In the genomic region with DNA sequence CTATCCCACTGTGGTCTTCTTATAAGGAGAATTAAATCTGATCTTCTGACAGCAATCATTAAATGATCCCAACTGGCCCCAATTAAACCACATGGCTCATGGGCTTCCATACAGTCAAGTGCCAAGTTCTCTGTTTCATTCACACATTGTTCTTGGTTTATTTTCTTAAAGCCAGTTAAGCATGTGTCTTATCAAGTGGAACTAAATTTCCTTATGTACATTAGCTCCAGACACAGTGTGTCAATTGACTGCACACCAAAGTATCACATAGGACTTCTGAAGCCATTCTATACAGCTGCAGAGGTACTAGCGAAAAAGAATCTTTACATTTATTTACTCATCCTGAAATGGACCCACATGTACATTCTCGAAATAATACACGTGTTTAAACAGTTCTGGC, we compare ENCODE assay signal across 27 cellular contexts. TPM values are rescaled to one million over a fixed set of nuclear protein-coding genes. Genes with fewer than 3 reads are reported as not detected.
DNase-seq lines count a peak whose midpoint lies in the region; ATAC-seq and TF ChIP-seq lines count a peak whose summit lies in the region.
"Had no signal": no experiment of that assay in that cellular context is flagged by ENCODE, and none has a peak within 500 bp of the region (broad histone marks: within the 10 kb centered on the region; RNA-seq: fewer than 3 reads in every experiment).

No MANE protein-coding gene starts in this region.

- H3K4me3 Mint-ChIP-seq in memory B cell = peak overlapping the region; percentile 59
- no peak overlapping the region for H3K4me3 Mint-ChIP-seq in CD8-positive, alpha-beta T cell
- H3K4me3 Mint-ChIP-seq: activated T-cell treated with anti-CD3 and anti-CD28 coated beads, Interleukin-2, amount 50 U/mL, for 4 hours; CD4-positive, alpha-beta memory T cell; nephron progenitor cell had no signal

- ATAC-seq in heart left ventricle = no peak
- ATAC-seq in left cardiac atrium = no peak
- ATAC-seq in memory B cell (ENCODE audit: low read depth) = no peak
- no peak for ATAC-seq in aorta (ENCODE audit: low FRiP score)
- ATAC-seq in CD8-positive, alpha-beta T cell = no peak
- ATAC-seq: activated T-cell treated with anti-CD3 and anti-CD28 coated beads, Interleukin-2, amount 50 U/mL, for 4 hours; lower lobe of right lung; mucosa of descending colon; upper lobe of right lung had no signal

- H3K4me3 ChIP-seq in heart left ventricle (no peak overlapping the region), OCI-LY3 (ENCODE audit: low read length) (no peak overlapping the region), aorta (ENCODE audit: low read length in 2 of 2) (no peak overlapping the region)
- no peak overlapping the region for H3K4me3 ChIP-seq in CD8-positive, alpha-beta T cell (ENCODE audit: low read depth, low read length)
- H3K4me3 ChIP-seq: HAP-1, lower lobe of right lung, mucosa of descending colon, upper lobe of right lung had no signal

- POLR2A ChIA-PET in CD8-positive, alpha-beta T cell (lab: Charles Lee) = no interaction called here

- H2AFZ ChIP-seq in OCI-LY3 (ENCODE audit: low read depth, low read length) = no peak overlapping the region

- H3K27me3 Mint-ChIP-seq in memory B cell = no peaks in the 10 kb centered on the region
- H3K27me3 Mint-ChIP-seq in CD8-positive, alpha-beta T cell (ENCODE audit: low read depth) = no peaks in the 10 kb centered on the region

- peak overlapping the region; percentile 95 for H3K27ac Mint-ChIP-seq in memory B cell
- no peak overlapping the region for H3K27ac Mint-ChIP-seq in CD8-positive, alpha-beta T cell
- H3K27ac Mint-ChIP-seq: CD4-positive, alpha-beta memory T cell; nephron progenitor cell had no signal

- DNase-seq in heart left ventricle (no peak), left cardiac atrium (no peak), memory B cell (ENCODE audit: low spot score in 2 of 2) (no peak), aorta (no peak), iPS-NIHi7 (ENCODE audit: extremely low spot score) (no peak), mucosa of gallbladder (ENCODE audit: low spot score) (no peak)
- DNase-seq in CD8-positive, alpha-beta T cell = no peak
- DNase-seq: 8988T; activated CD4-positive, alpha-beta T cell treated with anti-CD3 and anti-CD28 coated beads for 48 hours; activated T-cell treated with anti-CD3 and anti-CD28 coated beads, Interleukin-2, amount 50 U/mL, for 4 hours; brain microvascular endothelial cell; CD4-positive, alpha-beta memory T cell; IMR-90; kidney; lower lobe of right lung; mucosa of descending colon; NCI-H1105 treated with DMSO at 0.1 percent for 48 hours; NCI-H1930; NCI-H69; nephron progenitor cell; SK-N-SH; stimulated activated CD4-positive, alpha-beta T cell treated with anti-CD3 and anti-CD28 coated beads, Interleukin-4, amount 100 ng/mL, for 1 hour; substantia nigra; T-helper 2 cell; upper lobe of right lung had no signal

- no peaks in the 10 kb centered on the region for H3K9me3 Mint-ChIP-seq in memory B cell
- H3K9me3 Mint-ChIP-seq in CD8-positive, alpha-beta T cell = no peaks in the 10 kb centered on the region
- H3K9me3 Mint-ChIP-seq: activated T-cell treated with anti-CD3 and anti-CD28 coated beads, Interleukin-2, amount 50 U/mL, for 4 hours; nephron progenitor cell had no signal

- H3K9me3 ChIP-seq in heart left ventricle (no peaks in the 10 kb centered on the region), OCI-LY3 (ENCODE audit: insufficient read depth, low read length) (no peaks in the 10 kb centered on the region), aorta (ENCODE audit: control insufficient read depth, low read length) (no peaks in the 10 kb centered on the region)
- no peaks in the 10 kb centered on the region for H3K9me3 ChIP-seq in CD8-positive, alpha-beta T cell (ENCODE audit: low read length)
- H3K9me3 ChIP-seq: HAP-1, lower lobe of right lung, mucosa of descending colon, SK-N-SH, upper lobe of right lung had no signal

- WGBS in heart left ventricle, 4 donors = 87 to 93% (median 90%) methylated on average over 3 of the region's 3 CpGs
- 34 to 49% methylated on average over 3 of the region's 3 CpGs for WGBS in aorta, 2 donors

- peaks cover 70% of the 10 kb centered on the region for H3K79me2 ChIP-seq in OCI-LY3 (ENCODE audit: low read length)

- H3K4me2 ChIP-seq in OCI-LY3 (ENCODE audit: low read length) = 0 out of 2 replicates have a peak overlapping the region, but pooled peaks have one; percentile 6
- H3K4me2 ChIP-seq: SK-N-SH had no signal

- H3K36me3 Mint-ChIP-seq in memory B cell = peaks cover 10% of the 10 kb centered on the region
- H3K36me3 Mint-ChIP-seq in CD8-positive, alpha-beta T cell = no peaks in the 10 kb centered on the region
- H3K36me3 Mint-ChIP-seq: CD4-positive, alpha-beta memory T cell had no signal

- TF ChIP-seq CTCF in heart left ventricle (IDR thresholded peaks at IDR 0.05) = no peak
- no peak for TF ChIP-seq CTCF in OCI-LY3 (IDR thresholded peaks at IDR 0.05; ENCODE audit: low read depth, low read length)
- TF ChIP-seq CTCF in CD8-positive, alpha-beta T cell (IDR thresholded peaks at IDR 0.05) = no peak

- no peak overlapping the region for H3K9ac ChIP-seq in OCI-LY3 (ENCODE audit: low read length)
- H3K9ac ChIP-seq: SK-N-SH had no signal

- H3K27ac ChIP-seq in heart left ventricle (peak overlapping the region in 9 of 12 donors; percentile 10 to 93 (median 84)), OCI-LY3 (ENCODE audit: low read length) (no peak overlapping the region), aorta (ENCODE audit: low read depth in 1 of 2, low read length in 2 of 2) (peak overlapping the region; percentile 36 to 93)
- no peak overlapping the region for H3K27ac ChIP-seq in CD8-positive, alpha-beta T cell (ENCODE audit: low read depth, low read length)
- H3K27ac ChIP-seq: brain microvascular endothelial cell, lower lobe of right lung, upper lobe of right lung had no signal

- H3K4me1 Mint-ChIP-seq in memory B cell = peaks cover 49% of the 10 kb centered on the region
- H3K4me1 Mint-ChIP-seq in CD8-positive, alpha-beta T cell (ENCODE audit: low read depth) = peaks cover 45% of the 10 kb centered on the region

- no peaks in the 10 kb centered on the region for H4K20me1 ChIP-seq in OCI-LY3 (ENCODE audit: insufficient read depth, low read length)

- no peaks in the 10 kb centered on the region for H3K27me3 ChIP-seq in heart left ventricle
- H3K27me3 ChIP-seq in OCI-LY3 (ENCODE audit: low read depth, low read length) = no peaks in the 10 kb centered on the region
- no peaks in the 10 kb centered on the region for H3K27me3 ChIP-seq in aorta (ENCODE audit: control insufficient read depth in 1 of 2, insufficient read depth in 2 of 2, low read length in 1 of 2)
- H3K27me3 ChIP-seq in CD8-positive, alpha-beta T cell (ENCODE audit: insufficient read depth, low read length) = no peaks in the 10 kb centered on the region
- H3K27me3 ChIP-seq: brain microvascular endothelial cell, upper lobe of right lung had no signal

- TF ChIP-seq POLR2A in heart left ventricle (IDR thresholded peaks at IDR 0.05) = no peak

- intact Hi-C loops in heart left ventricle (cut with DNase I) = loop anchor here in 4 of 10 donors (2.0 to 10.0 kb wide), 4 partner anchors 45 to 97 kb away; partner anchors contain the start of gene MEF2C (in 1 of the 4)
- intact Hi-C loops in left cardiac atrium (cut with DNase I) = loop anchor here (10.0 kb wide), 2 partner anchors 53 to 97 kb away; partner anchors contain the start of gene MEF2C (in 1 of the 2)
- intact Hi-C loops in aorta (cut with DNase I) = loop anchor here in 1 of 2 donors (5.0 kb wide), 1 partner anchor 100 kb away; no protein-coding TSS in a partner anchor
- intact Hi-C loops in CD8-positive, alpha-beta T cell (cut with DNase I, micrococcal nuclease) = no loop called here

- H3K36me3 ChIP-seq in heart left ventricle = peaks cover 0 to 4% (median 0%) of the 10 kb centered on the region in 9 donors
- H3K36me3 ChIP-seq in OCI-LY3 (replicated peaks; ENCODE audit: low read depth, low read length) = peaks cover 10% of the 10 kb centered on the region
- H3K36me3 ChIP-seq in aorta (ENCODE audit: control insufficient read depth in 1 of 2, insufficient read depth in 2 of 2, low read length in 1 of 2) = no peaks in the 10 kb centered on the region
- no peaks in the 10 kb centered on the region for H3K36me3 ChIP-seq in CD8-positive, alpha-beta T cell (ENCODE audit: insufficient read depth, low read length)
- H3K36me3 ChIP-seq: brain microvascular endothelial cell, HAP-1, lower lobe of right lung, upper lobe of right lung had no signal

- CTCF ChIA-PET in CD8-positive, alpha-beta T cell (lab: Charles Lee) = no interaction called here

- peaks cover 7 to 97% (median 82%) of the 10 kb centered on the region in 12 donors for H3K4me1 ChIP-seq in heart left ventricle
- peaks cover 74% of the 10 kb centered on the region for H3K4me1 ChIP-seq in OCI-LY3 (ENCODE audit: low read length)
- peaks cover 9% of the 10 kb centered on the region in 2 donors for H3K4me1 ChIP-seq in aorta (ENCODE audit: control insufficient read depth in 1 of 2, insufficient read depth in 2 of 2, low read length in 2 of 2)
- H3K4me1 ChIP-seq in CD8-positive, alpha-beta T cell (ENCODE audit: insufficient read depth, low read length) = peaks cover 26% of the 10 kb centered on the region

RNA-seq across cellular contexts. Expression of gene MEF2C, which starts 51.1 kb away (rescaled TPM):
- total RNA-seq in heart left ventricle (10 to 100 TPM; 36.8 to 98.5 (median 58.6) TPM), left cardiac atrium (10 to 100 TPM; 48.3 to 53.7 TPM), aorta (100 to 1,000 TPM; 137 to 186 TPM), mucosa of gallbladder (56.9 TPM)
- polyA plus RNA-seq in heart left ventricle (10 to 100 TPM; 15.5 to 18.3 TPM), aorta (10 to 100 TPM; 22.0 to 23.7 TPM)
- total RNA-seq in CD8-positive, alpha-beta T cell = 1 to 10 TPM; 1.6 TPM

Comparison
In these comparisons a context has a peak if more than half of its experiments do, and no peak if none do; other contexts are left out.
1. H3K27ac ChIP-seq: peak in heart left ventricle (9 of 12) and aorta (2 of 2); none in OCI-LY3 (single experiment) and CD8-positive, alpha-beta T cell (single experiment).
2. RNA of gene MEF2C, which starts 51.1 kb away (total RNA-seq): 137 to 186 TPM in aorta, 36.8 to 98.5 TPM in heart left ventricle, 56.9 TPM in mucosa of gallbladder (single experiment) and 48.3 to 53.7 TPM in left cardiac atrium; 1.6 TPM in CD8-positive, alpha-beta T cell; every median in the first group is over 10 times any median in the second.
3. intact Hi-C loops: an anchor here in left cardiac atrium (10.0 kb wide); none called in CD8-positive, alpha-beta T cell.